ENCODE assay signal across 28 cellular contexts in genomic region chr2:40317047-40317446, GRCh38.
DNase-seq lines count a peak whose midpoint lies in the region; ATAC-seq, FAIRE-seq and TF ChIP-seq lines count a peak whose summit lies in the region.
"Had no signal": no experiment of that assay in that cellular context is flagged by ENCODE, and none has a peak within 500 bp of the region (broad histone marks: within the 10 kb centered on the region; RNA-seq: fewer than 3 reads in every experiment).

No MANE protein-coding gene starts in this region.

- H3K36me3 ChIP-seq in ACC112 (ENCODE audit: insufficient read depth, low read length) = no peaks in the 10 kb centered on the region
- no peaks in the 10 kb centered on the region for H3K36me3 ChIP-seq in bronchial epithelial cell (ENCODE audit: control insufficient read depth, insufficient read depth, low read length)
- no peaks in the 10 kb centered on the region for H3K36me3 ChIP-seq in Caco-2 (ENCODE audit: control insufficient read depth, insufficient read depth, low read length)
- H3K36me3 ChIP-seq: pancreas, sigmoid colon had no signal

- ATAC-seq in foreskin keratinocyte (peak; percentile 46), GM19035 (IDR thresholded peaks at IDR 0.05; ENCODE audit: unreplicated experiment) (no peak)
- ATAC-seq: GM23338; naive thymus-derived CD8-positive, alpha-beta T cell; pancreas; stimulated activated effector memory CD8-positive, alpha-beta T cell treated with anti-CD3 and anti-CD28 coated beads, Interleukin-12 subunit alpha, Interleukin-12 subunit beta, amount 100 ng/mL, for 72 hours had no signal

- H3K9me3 Mint-ChIP-seq in Caco-2 (ENCODE audit: unreplicated experiment) = no peaks in the 10 kb centered on the region
- H3K9me3 Mint-ChIP-seq: memory B cell; stimulated activated effector memory CD8-positive, alpha-beta T cell treated with anti-CD3 and anti-CD28 coated beads, Interleukin-12 subunit alpha, Interleukin-12 subunit beta, amount 100 ng/mL, for 72 hours had no signal

- no peak for TF ChIP-seq CTCF in bronchial epithelial cell (IDR thresholded peaks at IDR 0.05; ENCODE audit: insufficient read depth, low read length, severe bottlenecking)
- TF ChIP-seq CTCF in foreskin keratinocyte (conservative IDR thresholded peaks at IDR 0.05) = no peak
- TF ChIP-seq CTCF in Caco-2 (IDR thresholded peaks at IDR 0.05; ENCODE audit: insufficient read depth in 1 of 2, low read depth in 1 of 2, low read length in 1 of 2, severe bottlenecking in 1 of 2, unreplicated experiment in 1 of 2) = no peak

- no TSS peak for BruUV-seq in Caco-2 (replicated peaks; lab: Mats Ljungman, UMichigan)

- H3K36me3 Mint-ChIP-seq in Caco-2 (ENCODE audit: insufficient read depth, unreplicated experiment) = no peaks in the 10 kb centered on the region
- H3K36me3 Mint-ChIP-seq: memory B cell; naive thymus-derived CD8-positive, alpha-beta T cell; stimulated activated effector memory CD8-positive, alpha-beta T cell treated with anti-CD3 and anti-CD28 coated beads, Interleukin-12 subunit alpha, Interleukin-12 subunit beta, amount 100 ng/mL, for 72 hours had no signal

- POLR2A ChIA-PET in Caco-2 (lab: Charles Lee) = no interaction called here

- H3K27ac Mint-ChIP-seq in Caco-2 (ENCODE audit: unreplicated experiment) = no peak overlapping the region
- H3K27ac Mint-ChIP-seq: memory B cell; naive thymus-derived CD8-positive, alpha-beta T cell; stimulated activated effector memory CD8-positive, alpha-beta T cell treated with anti-CD3 and anti-CD28 coated beads, Interleukin-12 subunit alpha, Interleukin-12 subunit beta, amount 100 ng/mL, for 72 hours had no signal

- H3K4me3 ChIP-seq in ACC112 (ENCODE audit: low read depth, low read length) (no peak overlapping the region), bronchial epithelial cell (ENCODE audit: low read depth, low read length) (no peak overlapping the region), Caco-2 (ENCODE audit: low read depth, low read length) (no peak overlapping the region)
- H3K4me3 ChIP-seq: GM23338, pancreas, PC-9, sigmoid colon, testis had no signal

- DNase-seq in HS-5 (ENCODE audit: low read depth) (peak; percentile 26), bronchial epithelial cell (ENCODE audit: low read depth) (peak; percentile 7), foreskin keratinocyte (peak; percentile 13 to 32), iPS-NIHi11 (ENCODE audit: low spot score) (no peak), mucosa of gallbladder (ENCODE audit: low spot score) (no peak), Caco-2 (no peak)
- DNase-seq: ACHN; activated CD4-positive, alpha-beta T cell treated with anti-CD3 and anti-CD28 coated beads, Interleukin-2, amount 50 U/mL, for 48 hours; anterior cingulate cortex; foreskin melanocyte; GDM1; hypothalamus; KG1; MV-4-11; naive thymus-derived CD8-positive, alpha-beta T cell; NCI-H1694 treated with DMSO at 0.1 percent for 48 hours; NCI-H2227 treated with DMSO at 0.1 percent for 48 hours; pancreas; PC-9; sigmoid colon; T-helper 2 cell; testis had no signal

- H3K27me3 ChIP-seq in ACC112 (ENCODE audit: insufficient read depth, low read length) (no peaks in the 10 kb centered on the region), bronchial epithelial cell (ENCODE audit: control insufficient read depth, insufficient read depth, low read length) (no peaks in the 10 kb centered on the region), foreskin keratinocyte (no peaks in the 10 kb centered on the region), Caco-2 (replicated peaks; ENCODE audit: control insufficient read depth, insufficient read depth, low read length) (no peaks in the 10 kb centered on the region)
- H3K27me3 ChIP-seq: pancreas, sigmoid colon, testis had no signal

- no peaks in the 10 kb centered on the region for H3K27me3 Mint-ChIP-seq in Caco-2 (ENCODE audit: insufficient read depth, unreplicated experiment)
- H3K27me3 Mint-ChIP-seq: naive thymus-derived CD8-positive, alpha-beta T cell had no signal

- peaks cover 27% of the 10 kb centered on the region for H3K4me1 ChIP-seq in ACC112 (ENCODE audit: control insufficient read depth, insufficient read depth, low read length, unreplicated experiment)
- H3K4me1 ChIP-seq in foreskin keratinocyte = no peaks in the 10 kb centered on the region
- no peaks in the 10 kb centered on the region for H3K4me1 ChIP-seq in Caco-2
- H3K4me1 ChIP-seq: pancreas, testis had no signal

- no peaks in the 10 kb centered on the region for H3K4me1 Mint-ChIP-seq in Caco-2 (ENCODE audit: low read depth, unreplicated experiment)
- H3K4me1 Mint-ChIP-seq: CD14-positive monocyte; memory B cell; naive thymus-derived CD8-positive, alpha-beta T cell; stimulated activated effector memory CD8-positive, alpha-beta T cell treated with anti-CD3 and anti-CD28 coated beads, Interleukin-12 subunit alpha, Interleukin-12 subunit beta, amount 100 ng/mL, for 72 hours had no signal

- CTCF ChIA-PET in Caco-2 (lab: Charles Lee) = no interaction called here

- intact Hi-C loops in Caco-2 (cut with micrococcal nuclease; ENCODE audit: unreplicated experiment) = no loop called here

- no peaks in the 10 kb centered on the region for H3K79me2 ChIP-seq in ACC112 (ENCODE audit: control insufficient read depth, insufficient read depth, low read length, unreplicated experiment)

- H3K9me3 ChIP-seq in Caco-2 = 0 out of 2 replicates have a peak, but pooled peaks cover 12% of the 10 kb centered on the region
- H3K9me3 ChIP-seq: pancreas, testis had no signal

- no peak overlapping the region for H2AFZ ChIP-seq in ACC112 (ENCODE audit: low read length, unreplicated experiment)
- H2AFZ ChIP-seq: GM23338, PC-9 had no signal

- H3K27ac ChIP-seq in ACC112 (ENCODE audit: low read depth, low read length) = peak overlapping the region; percentile 48
- no peak overlapping the region for H3K27ac ChIP-seq in foreskin keratinocyte
- H3K27ac ChIP-seq: pancreas, PC-9, testis had no signal

- no peak overlapping the region for H3K4me3 Mint-ChIP-seq in Caco-2 (ENCODE audit: unreplicated experiment)
- H3K4me3 Mint-ChIP-seq: CD14-positive monocyte; GM23338; memory B cell; naive thymus-derived CD8-positive, alpha-beta T cell; stimulated activated effector memory CD8-positive, alpha-beta T cell treated with anti-CD3 and anti-CD28 coated beads, Interleukin-12 subunit alpha, Interleukin-12 subunit beta, amount 100 ng/mL, for 72 hours had no signal

- FAIRE-seq in bronchial epithelial cell (lab: Jason Lieb, UNC) = no peak

Comparison
In these comparisons a context has a peak if more than half of its experiments do, and no peak if none do; other contexts are left out.
1. DNase-seq: peak in HS-5 (single experiment), bronchial epithelial cell (single experiment) and foreskin keratinocyte (2 of 2); none in iPS-NIHi11 (single experiment), mucosa of gallbladder (single experiment) and Caco-2 (0 of 2).